ENCODE assay signal across 8 cellular contexts in genomic region chr2:25673170-25674002, GRCh38. TPM values are rescaled to one million over a fixed set of nuclear protein-coding genes. Genes with fewer than 3 reads are reported as not detected.
DNase-seq lines count a peak whose midpoint lies in the region; ATAC-seq and TF ChIP-seq lines count a peak whose summit lies in the region.

DTNB (minus strand) TSS chr2:25673577; CDS start chr2:25652660, 20,917 bp downstream.

- peak within 1 kb of the TSS; percentile 92 for H2AFZ ChIP-seq in parathyroid adenoma

- no peaks in the 10 kb centered on the region for H3K9me3 ChIP-seq in cardiac muscle cell (ENCODE audit: low read depth)
- H3K9me3 ChIP-seq in parathyroid adenoma (ENCODE audit: control insufficient read depth, low read length) = no peaks in the 10 kb centered on the region
- H3K9me3 ChIP-seq in tibial artery = no peaks in the 10 kb centered on the region

- peaks cover 2% of the 10 kb centered on the region for H3K79me2 ChIP-seq in parathyroid adenoma

- no peak within 1 kb of the TSS for H3K9ac ChIP-seq in parathyroid adenoma

- peak; percentile 66 for ATAC-seq in GM21723 (IDR thresholded peaks at IDR 0.05; ENCODE audit: unreplicated experiment)
- peak; percentile 77 to 78 for ATAC-seq in activated naive CD4-positive, alpha-beta T cell treated with anti-CD3 and anti-CD28 coated beads, Interleukin-2, amount 50 U/mL, for 72 hours

- intact Hi-C loops in tibial artery (cut with DNase I; ENCODE audit: low total_unique reads) = no loop called here

- H3K4me1 ChIP-seq in cardiac muscle cell (ENCODE audit: low read depth) (no peaks in the 10 kb centered on the region), parathyroid adenoma (peaks cover 6% of the 10 kb centered on the region), tibial artery (peaks cover 0 to 24% (median 8%) of the 10 kb centered on the region in 4 donors)

- DNase-seq in Daoy (ENCODE audit: low read depth) (peak; percentile 85), KG1 (lab: John Stamatoyannopoulos, UW) (peak; percentile 44), SKM-1 treated with dmso at 0.1 percent for 144 hours (lab: John Stamatoyannopoulos, UW; ENCODE audit: unreplicated experiment) (peak; percentile 53), cardiac muscle cell (ENCODE audit: low read depth in 1 of 2, low spot score in 1 of 2) (peak; percentile 76 to 88), tibial artery (peak; percentile 63 to 88)
- peak; percentile 78 to 85 for DNase-seq in activated naive CD4-positive, alpha-beta T cell treated with anti-CD3 and anti-CD28 coated beads, Interleukin-2, amount 50 U/mL, for 72 hours (ENCODE audit: low spot score in 2 of 2)

- H3K9me3 Mint-ChIP-seq in activated naive CD4-positive, alpha-beta T cell treated with anti-CD3 and anti-CD28 coated beads, Interleukin-2, amount 50 U/mL, for 72 hours = no peaks in the 10 kb centered on the region

- H3K27ac ChIP-seq in cardiac muscle cell (peak within 1 kb of the TSS; percentile 90), parathyroid adenoma (peak within 1 kb of the TSS; percentile 58), tibial artery (peak within 1 kb of the TSS; percentile 86 to 87)

- no peak within 1 kb of the TSS for H3K27ac Mint-ChIP-seq in activated naive CD4-positive, alpha-beta T cell treated with anti-CD3 and anti-CD28 coated beads, Interleukin-2, amount 50 U/mL, for 72 hours

- no peaks in the 10 kb centered on the region for H3K36me3 Mint-ChIP-seq in activated naive CD4-positive, alpha-beta T cell treated with anti-CD3 and anti-CD28 coated beads, Interleukin-2, amount 50 U/mL, for 72 hours

- H3K36me3 ChIP-seq in cardiac muscle cell (no peaks in the 10 kb centered on the region), parathyroid adenoma (ENCODE audit: control insufficient read depth, insufficient read depth, low read length) (no peaks in the 10 kb centered on the region), tibial artery (no peaks in the 10 kb centered on the region)

- H3K4me2 ChIP-seq in parathyroid adenoma (ENCODE audit: low read length) = peak within 1 kb of the TSS; percentile 99

- TF ChIP-seq CTCF in cardiac muscle cell (IDR thresholded peaks at IDR 0.05; ENCODE audit: low read depth, low read length) = no peak
- TF ChIP-seq CTCF in parathyroid adenoma (IDR thresholded peaks at IDR 0.05) = no peak
- TF ChIP-seq CTCF in tibial artery (IDR thresholded peaks at IDR 0.05) = peak in 1 of 2 experiments; percentile 12

- H3K27me3 ChIP-seq in cardiac muscle cell (peaks cover 6% of the 10 kb centered on the region), parathyroid adenoma (ENCODE audit: control insufficient read depth, insufficient read depth, low read length) (no peaks in the 10 kb centered on the region), tibial artery (no peaks in the 10 kb centered on the region)

- peak within 1 kb of the TSS; percentile 99 for H3K4me3 ChIP-seq in cardiac muscle cell
- H3K4me3 ChIP-seq in parathyroid adenoma (ENCODE audit: low read depth, low read length) = peak within 1 kb of the TSS; percentile 71
- peak within 1 kb of the TSS; percentile 70 to 99 for H3K4me3 ChIP-seq in tibial artery

RNA-seq across cellular contexts. Expression of gene DTNB, which starts in this region (rescaled TPM):
- 5.0 and 5.3 TPM in 2 replicates for total RNA-seq in Daoy (2014; rRNA removed; shearing (Covaris generic))
- 10 to 100 TPM; 17.1 to 20.0 TPM for total RNA-seq in activated naive CD4-positive, alpha-beta T cell treated with anti-CD3 and anti-CD28 coated beads, Interleukin-2, amount 50 U/mL, for 72 hours
- total RNA-seq in cardiac muscle cell = 18.0 and 31.3 TPM in 2 replicates
- polyA plus RNA-seq in cardiac muscle cell = 33.4 and 42.9 TPM in 2 replicates

Comparison
In these comparisons a context has a peak if more than half of its experiments do, and no peak if none do; other contexts are left out.
1. Peak in every context shown above with its lines: DNase-seq, ATAC-seq, H3K4me3 ChIP-seq and H3K27ac ChIP-seq.